ENCODE assay signal across 35 cellular contexts in the genomic region with DNA sequence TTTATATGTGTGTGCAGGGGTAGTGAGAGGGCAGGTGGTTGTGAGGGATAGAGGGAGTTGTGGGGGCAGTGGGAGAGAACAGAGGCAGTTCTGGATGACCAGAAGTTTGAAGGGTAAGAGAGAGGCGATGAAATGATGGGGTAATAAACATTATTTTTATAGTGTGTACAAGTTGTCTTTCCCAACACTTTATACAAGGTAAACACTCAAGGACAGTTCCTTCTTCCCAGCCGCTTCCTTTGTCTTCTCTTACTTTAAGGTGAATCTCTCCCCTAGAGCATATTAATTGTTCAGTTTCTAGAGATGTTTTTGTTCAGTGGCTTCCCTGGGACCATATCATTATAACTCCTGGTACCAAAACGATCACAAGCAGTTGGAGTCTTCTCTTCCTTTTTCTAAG.
"Had no signal": no experiment of that assay in that cellular context is flagged by ENCODE, and none has a peak within 500 bp of the region (broad histone marks: within the 10 kb centered on the region; RNA-seq: fewer than 3 reads in every experiment).

No MANE protein-coding gene starts in this region.

- DNase-seq: Karpas-422, Kasumi-1, KG1, MG63, MM.1S, MV-4-11, NCI-H1048, NCI-H1092, NCI-H1092 treated with DMSO at 0.1 percent for 48 hours, NCI-H1105, NCI-H1105 treated with DMSO at 0.1 percent for 48 hours, NCI-H1417, NCI-H1417 treated with DMSO at 0.1 percent for 48 hours, NCI-H1436, NCI-H1436 treated with DMSO at 0.1 percent for 48 hours, NCI-H146, NCI-H1694, NCI-H1694 treated with DMSO at 0.1 percent for 48 hours, NCI-H187, NCI-H187 treated with DMSO at 0.1 percent for 48 hours, NCI-H1930, NCI-H2029, NCI-H2029 treated with DMSO at 0.1 percent for 48 hours, NCI-H2081, NCI-H2081 treated with DMSO at 0.1 percent for 48 hours, NCI-H2107, NCI-H2171, NCI-H2171 treated with DMSO at 0.1 percent for 48 hours, NCI-H2227 treated with DMSO at 0.1 percent for 48 hours, NCI-H226, NCI-H345, NCI-H446, NCI-H446 treated with DMSO at 0.1 percent for 48 hours, NCI-H510A had no signal

- H3K36me3 ChIP-seq: MG63 had no signal

- H3K27ac ChIP-seq: KMS-11 had no signal

- H3K9me3 ChIP-seq: MG63 had no signal

- H3K27me3 ChIP-seq: MG63 had no signal

- H3K4me3 ChIP-seq: MG63 had no signal
